Comparison of ENCODE assay signal across 19 cellular contexts in the genomic region with DNA sequence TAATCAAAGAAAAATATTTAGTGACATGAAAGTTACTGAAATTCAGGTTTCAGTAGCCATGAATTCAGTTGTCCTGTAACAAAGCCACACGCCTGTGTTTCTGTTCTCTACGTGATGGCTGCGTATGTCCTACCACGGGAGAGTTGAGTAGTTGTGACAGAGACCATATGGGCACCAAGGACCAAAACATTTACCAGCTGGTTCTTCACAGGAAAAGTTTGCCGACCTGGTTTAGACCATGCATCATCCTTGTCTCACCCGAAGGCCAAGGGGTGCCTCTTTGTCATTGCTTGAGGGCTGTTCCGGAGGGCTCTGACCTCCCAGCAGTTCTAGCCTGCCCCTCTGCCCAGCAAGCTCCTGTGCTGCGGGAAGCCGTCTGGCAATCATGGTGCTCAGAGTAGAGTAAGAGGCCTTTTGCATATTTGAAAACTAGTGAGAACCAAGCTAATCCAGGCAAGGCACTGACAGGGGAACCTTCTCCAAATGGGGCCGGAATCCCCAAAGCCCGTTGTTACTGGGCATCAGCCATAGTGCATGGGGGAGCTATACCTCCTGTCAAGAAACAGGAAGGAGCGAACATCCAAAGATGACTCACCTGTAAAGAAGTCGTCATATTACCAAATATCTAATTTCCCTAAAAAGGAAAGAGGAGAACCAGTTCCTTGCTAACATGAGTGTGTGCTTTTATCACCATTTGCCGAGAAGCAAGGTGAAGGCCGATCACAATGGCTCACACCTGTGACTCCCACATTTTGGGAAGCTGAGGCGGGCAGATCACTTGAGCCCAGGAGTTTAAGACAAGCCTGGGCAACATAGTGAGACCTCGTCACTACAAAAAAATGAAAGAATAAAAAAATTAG.
A peak's percentile ranks its signal among the peaks of the same experiment; 100 is the strongest.
DNase-seq lines count a peak whose midpoint lies in the region; ATAC-seq and TF ChIP-seq lines count a peak whose summit lies in the region.
"Had no signal": no experiment of that assay in that cellular context is flagged by ENCODE, and none has a peak within 500 bp of the region (broad histone marks: within the 10 kb centered on the region; RNA-seq: fewer than 3 reads in every experiment).

No MANE protein-coding gene starts in this region.

- no peaks in the 10 kb centered on the region for H3K36me3 Mint-ChIP-seq in osteocyte (ENCODE audit: unreplicated experiment)
- H3K36me3 Mint-ChIP-seq in neural progenitor cell = no peaks in the 10 kb centered on the region
- H3K36me3 Mint-ChIP-seq: CD4-positive, alpha-beta memory T cell had no signal

- no peak for TF ChIP-seq CTCF in RWPE2 (IDR thresholded peaks at IDR 0.05; ENCODE audit: poor library complexity, severe bottlenecking)
- TF ChIP-seq CTCF in esophagus muscularis mucosa (IDR thresholded peaks at IDR 0.05) = no peak
- TF ChIP-seq CTCF in osteocyte (IDR thresholded peaks at IDR 0.05) = no peak
- no peak for TF ChIP-seq CTCF in neural progenitor cell (IDR thresholded peaks at IDR 0.05)

- H3K27me3 ChIP-seq in RWPE2 (ENCODE audit: insufficient read depth, poor library complexity, severe bottlenecking) (no peaks in the 10 kb centered on the region), esophagus muscularis mucosa (peaks cover 0 to 13% (median 0%) of the 10 kb centered on the region in 4 donors), neural progenitor cell (no peaks in the 10 kb centered on the region)
- H3K27me3 ChIP-seq: BE2C, Peyer's patch had no signal

- H3K27ac ChIP-seq in RWPE2 (ENCODE audit: poor library complexity, severe bottlenecking) = peak overlapping the region; percentile 32
- H3K27ac ChIP-seq in esophagus muscularis mucosa (replicated peaks in 1 of 4) = no peak overlapping the region
- H3K27ac ChIP-seq in neural progenitor cell = no peak overlapping the region
- H3K27ac ChIP-seq: Peyer's patch had no signal

- peaks cover 55% of the 10 kb centered on the region for H3K27me3 Mint-ChIP-seq in osteocyte (ENCODE audit: unreplicated experiment)
- peaks cover 7% of the 10 kb centered on the region for H3K27me3 Mint-ChIP-seq in neural progenitor cell (ENCODE audit: insufficient read depth, low read depth)

- H3K4me1 ChIP-seq in RWPE2 (ENCODE audit: insufficient read depth, poor library complexity, severe bottlenecking) (peaks cover 6% of the 10 kb centered on the region), esophagus muscularis mucosa (no peaks in the 10 kb centered on the region), neural progenitor cell (no peaks in the 10 kb centered on the region)
- H3K4me1 ChIP-seq: BE2C, Peyer's patch had no signal

- H3K27ac Mint-ChIP-seq in osteocyte (ENCODE audit: unreplicated experiment) = no peak overlapping the region
- H3K27ac Mint-ChIP-seq in neural progenitor cell = no peak overlapping the region
- H3K27ac Mint-ChIP-seq: CD4-positive, alpha-beta memory T cell had no signal

- DNase-seq in HT1080 (ENCODE audit: low read depth) = peak; percentile 58
- DNase-seq in RWPE2 (ENCODE audit: low spot score) = no peak
- peak; percentile 75 for DNase-seq in esophagus muscularis mucosa (ENCODE audit: extremely low spot score)
- DNase-seq in osteocyte (ENCODE audit: extremely low spot score, unreplicated experiment) = peak; percentile 69
- no peak for DNase-seq in activated naive CD4-positive, alpha-beta T cell (lab: John Stamatoyannopoulos, UW)
- no peak for DNase-seq in neural progenitor cell (ENCODE audit: low spot score)
- DNase-seq: BE2C; CD4-positive, alpha-beta memory T cell; DND-41; GOT3; NCI-H1417; NCI-H1930; NCI-H2171 treated with DMSO at 0.1 percent for 48 hours; NCI-H510A; NCI-H82; Peyer's patch; SIG-M5 had no signal

- H3K36me3 ChIP-seq in RWPE2 (ENCODE audit: low read depth) (no peaks in the 10 kb centered on the region), esophagus muscularis mucosa (no peaks in the 10 kb centered on the region), neural progenitor cell (no peaks in the 10 kb centered on the region)
- H3K36me3 ChIP-seq: BE2C, Peyer's patch had no signal

- H3K4me3 Mint-ChIP-seq in osteocyte (ENCODE audit: unreplicated experiment) (no peak overlapping the region), neural progenitor cell (no peak overlapping the region)
- H3K4me3 Mint-ChIP-seq: CD4-positive, alpha-beta memory T cell had no signal

- peaks cover 2% of the 10 kb centered on the region for H3K9me3 ChIP-seq in RWPE2 (ENCODE audit: severe bottlenecking)
- peaks cover 0 to 15% (median 6%) of the 10 kb centered on the region in 4 donors for H3K9me3 ChIP-seq in esophagus muscularis mucosa
- H3K9me3 ChIP-seq in neural progenitor cell (ENCODE audit: low read depth) = no peaks in the 10 kb centered on the region
- H3K9me3 ChIP-seq: BE2C, Peyer's patch had no signal

- peak; percentile 81 for ATAC-seq in RWPE2 (ENCODE audit: low read depth)
- no peak for ATAC-seq in HG03565 (IDR thresholded peaks at IDR 0.05; ENCODE audit: unreplicated experiment)
- ATAC-seq: HepG2 had no signal

- H4K20me1 ChIP-seq in neural progenitor cell (ENCODE audit: low read depth) = no peaks in the 10 kb centered on the region

- H3K79me2 ChIP-seq in neural progenitor cell (ENCODE audit: low read depth) = no peaks in the 10 kb centered on the region

- no peak overlapping the region for H3K9ac ChIP-seq in neural progenitor cell

- 71% methylated on average over 13 of the region's 17 CpGs for WGBS in esophagus muscularis mucosa

- TF ChIP-seq POLR2A in esophagus muscularis mucosa (IDR thresholded peaks at IDR 0.05; ENCODE audit: low read depth) = no peak

- H3K4me1 Mint-ChIP-seq in osteocyte (ENCODE audit: unreplicated experiment) (no peaks in the 10 kb centered on the region), neural progenitor cell (no peaks in the 10 kb centered on the region)
- H3K4me1 Mint-ChIP-seq: CD4-positive, alpha-beta memory T cell had no signal

- H3K9me3 Mint-ChIP-seq in osteocyte (ENCODE audit: unreplicated experiment) = peaks cover 9% of the 10 kb centered on the region
- H3K9me3 Mint-ChIP-seq in neural progenitor cell = peaks cover 8% of the 10 kb centered on the region

- no peaks in the 10 kb centered on the region for H3F3A ChIP-seq in neural progenitor cell (ENCODE audit: low read depth)

- H3K4me2 ChIP-seq in neural progenitor cell = no peak overlapping the region

- H2AFZ ChIP-seq in neural progenitor cell (replicated peaks) = no peak overlapping the region

- intact Hi-C loops in esophagus muscularis mucosa (cut with DNase I) = no loop called here

- no peak for TF ChIP-seq EP300 in esophagus muscularis mucosa (IDR thresholded peaks at IDR 0.05)

- H3K4me3 ChIP-seq in RWPE2 (ENCODE audit: severe bottlenecking) = no peak overlapping the region
- H3K4me3 ChIP-seq in esophagus muscularis mucosa = no peak overlapping the region
- H3K4me3 ChIP-seq in neural progenitor cell = no peak overlapping the region
- H3K4me3 ChIP-seq: Peyer's patch had no signal

Comparison
In these comparisons a context has a peak if more than half of its experiments do, and no peak if none do; other contexts are left out.
1. DNase-seq: peak in HT1080 (single experiment), esophagus muscularis mucosa (single experiment) and osteocyte (single experiment); none in RWPE2 (single experiment), activated naive CD4-positive, alpha-beta T cell (0 of 4) and neural progenitor cell (single experiment).